In the genomic region with DNA sequence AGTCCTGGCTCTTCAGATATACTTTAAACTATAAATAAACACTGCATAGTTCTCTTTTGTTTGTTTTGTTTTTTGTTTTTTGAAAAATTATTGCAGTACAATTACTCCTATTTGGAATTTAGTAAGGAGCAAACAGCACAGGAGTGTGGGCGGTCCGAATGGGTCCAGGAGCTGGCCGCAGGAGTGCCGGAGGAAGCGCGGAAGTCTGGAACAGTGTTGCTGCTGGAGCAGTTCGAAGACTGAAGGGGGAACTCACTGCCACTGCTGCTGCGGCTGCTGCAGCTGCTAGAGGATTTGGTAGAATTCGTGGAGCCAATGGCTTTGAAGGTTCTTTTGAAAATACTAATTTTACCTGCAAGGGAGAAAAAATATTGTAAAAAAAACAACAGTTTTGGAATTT, we compare ENCODE assay signal across 34 cellular contexts.
"Had no signal": no experiment of that assay in that cellular context is flagged by ENCODE, and none has a peak within 500 bp of the region (broad histone marks: within the 10 kb centered on the region; RNA-seq: fewer than 3 reads in every experiment).

No MANE protein-coding gene starts in this region.

- H3K27ac Mint-ChIP-seq: activated CD4-positive, alpha-beta T cell treated with anti-CD3 and anti-CD28 coated beads for 36 hours; activated CD4-positive, alpha-beta T cell treated with anti-CD3 and anti-CD28 coated beads, Interleukin-2, amount 10 ng/mL, durations not matched to agents 7 days and 5 days; activated naive CD4-positive, alpha-beta T cell treated with anti-CD3 and anti-CD28 coated beads for 36 hours; activated naive CD4-positive, alpha-beta T cell treated with anti-CD3 and anti-CD28 coated beads, Interleukin-2, amount 50 U/mL, for 72 hours; activated T-helper 1 cell treated with anti-CD3 and anti-CD28 coated beads, Interleukin-12 subunit alpha, Interleukin-12 subunit beta, Interleukin-2, Interleukin-4 antibody, amounts not matched to agents 30 ng/mL and 10 ng/mL and 1 ng/mL, durations not matched to agents 14 hours and 24 hours and 36 hours had no signal

- H3K27ac ChIP-seq: adrenal gland, body of pancreas, breast epithelium, PC-9, RWPE1 had no signal

- H3K27me3 ChIP-seq: adrenal gland, body of pancreas, breast epithelium had no signal

- ATAC-seq: activated CD4-positive, alpha-beta T cell treated with anti-CD3 and anti-CD28 coated beads for 36 hours; activated CD4-positive, CD25-positive, alpha-beta regulatory T cell treated with anti-CD3 and anti-CD28 coated beads, Interleukin-2, amount 50 U/mL, for 24 hours; activated naive CD4-positive, alpha-beta T cell treated with anti-CD3 and anti-CD28 coated beads, Interleukin-2, amount 50 U/mL, for 72 hours; activated T-cell treated with anti-CD3 and anti-CD28 coated beads, Interleukin-2, amount 50 U/mL, for 4 hours; body of pancreas; Right ventricle myocardium inferior; SK-N-SH treated with all-trans-retinoic acid at 6 μM for 48 hours had no signal

- H3K4me1 ChIP-seq: adrenal gland, body of pancreas, breast epithelium had no signal

- H3K9me3 ChIP-seq: adrenal gland, body of pancreas, breast epithelium had no signal

- H3K4me2 ChIP-seq: PC-9 had no signal

- H3K4me3 Mint-ChIP-seq: activated CD4-positive, alpha-beta T cell treated with anti-CD3 and anti-CD28 coated beads for 36 hours; activated CD4-positive, alpha-beta T cell treated with anti-CD3 and anti-CD28 coated beads, Interleukin-2, amount 10 ng/mL, durations not matched to agents 7 days and 5 days; activated naive CD4-positive, alpha-beta T cell treated with anti-CD3 and anti-CD28 coated beads for 36 hours; activated T-cell treated with anti-CD3 and anti-CD28 coated beads, Interleukin-2, amount 50 U/mL, for 4 hours; activated T-helper 1 cell treated with anti-CD3 and anti-CD28 coated beads, Interleukin-12 subunit alpha, Interleukin-12 subunit beta, Interleukin-2, Interleukin-4 antibody, amounts not matched to agents 30 ng/mL and 10 ng/mL and 1 ng/mL, durations not matched to agents 14 hours and 24 hours and 36 hours had no signal

- H3K36me3 Mint-ChIP-seq: activated naive CD4-positive, alpha-beta T cell treated with anti-CD3 and anti-CD28 coated beads, Interleukin-2, amount 50 U/mL, for 72 hours had no signal

- DNase-seq: activated CD4-positive, alpha-beta T cell treated with anti-CD3 and anti-CD28 coated beads for 36 hours; activated CD4-positive, alpha-beta T cell treated with anti-CD3 and anti-CD28 coated beads, Interleukin-2, amount 10 ng/mL, durations not matched to agents 7 days and 5 days; activated CD4-positive, alpha-beta T cell treated with anti-CD3 and anti-CD28 coated beads, Interleukin-2, amount 50 U/mL, for 48 hours; activated CD8-positive, alpha-beta memory T cell treated with anti-CD3 and anti-CD28 coated beads, Interleukin-2, amount 50 U/mL, for 4 hours; activated gamma-delta T cell treated with Interleukin-2 at 50 U/mL for 16 hours; activated naive CD4-positive, alpha-beta T cell treated with anti-CD3 and anti-CD28 coated beads for 36 hours; activated T-cell treated with anti-CD3 and anti-CD28 coated beads for 4 hours; activated T-cell treated with anti-CD3 and anti-CD28 coated beads, Interleukin-2, amount 50 U/mL, for 4 hours; adrenal gland; body of pancreas; Karpas-422; KBM-7; NCI-H1048; NCI-H1105 treated with DMSO at 0.1 percent for 48 hours; NCI-H1436; NCI-H1694; NCI-H2029 treated with DMSO at 0.1 percent for 48 hours; NCI-H2107; NCI-H2171; NCI-H510A; NCI-H526; NCI-H748 treated with DMSO at 0.1 percent for 48 hours; NK-92 treated with Interleukin-12 subunit alpha and Interleukin-12 subunit beta, amount 100 ng/mL, for 24 hours; PC-9; SIG-M5; SW 1271; T1000 had no signal

- H3K36me3 ChIP-seq: adrenal gland, breast epithelium had no signal

- H2AFZ ChIP-seq: PC-9 had no signal

- H3K4me1 Mint-ChIP-seq: activated CD4-positive, alpha-beta T cell treated with anti-CD3 and anti-CD28 coated beads for 36 hours; activated CD4-positive, alpha-beta T cell treated with anti-CD3 and anti-CD28 coated beads, Interleukin-2, amount 10 ng/mL, durations not matched to agents 7 days and 5 days had no signal

- H3K4me3 ChIP-seq: adrenal gland, body of pancreas, breast epithelium, PC-9 had no signal

- H3K27me3 Mint-ChIP-seq: activated CD4-positive, alpha-beta T cell treated with anti-CD3 and anti-CD28 coated beads for 36 hours; activated CD4-positive, alpha-beta T cell treated with anti-CD3 and anti-CD28 coated beads, Interleukin-2, amount 10 ng/mL, durations not matched to agents 7 days and 5 days had no signal
